22 cellular contexts compared by ENCODE assay signal in the genomic region with DNA sequence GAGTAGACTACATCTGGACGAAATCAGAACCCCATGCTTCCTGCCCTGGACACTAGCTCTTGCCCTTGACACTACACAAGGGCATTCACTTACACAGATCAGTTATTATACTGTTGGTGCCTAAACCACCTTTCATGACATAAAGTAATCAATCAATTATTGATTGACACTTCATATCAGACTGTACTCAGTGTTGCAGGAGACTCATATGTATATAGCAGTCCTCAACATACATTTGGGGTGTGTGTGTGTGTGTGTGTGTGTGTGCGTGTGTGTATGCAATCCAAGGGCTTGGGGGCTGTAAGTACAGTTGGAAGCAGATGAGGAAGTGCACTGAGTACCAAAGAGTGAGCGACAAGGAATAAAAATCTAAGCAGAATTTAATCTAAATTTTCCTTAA. TPM values are rescaled to one million over a fixed set of nuclear protein-coding genes. Genes with fewer than 3 reads are reported as not detected.
A peak's percentile ranks its signal among the peaks of the same experiment; 100 is the strongest.
DNase-seq lines count a peak whose midpoint lies in the region; ATAC-seq and TF ChIP-seq lines count a peak whose summit lies in the region.
"Had no signal": no experiment of that assay in that cellular context is flagged by ENCODE, and none has a peak within 500 bp of the region (broad histone marks: within the 10 kb centered on the region; RNA-seq: fewer than 3 reads in every experiment).

No MANE protein-coding gene starts in this region.

- intact Hi-C loops in heart left ventricle (cut with DNase I) (loop anchor here in 4 of 10 donors (5.0 to 10.0 kb wide), 4 partner anchors 50 to 177 kb away; no protein-coding TSS in a partner anchor), left cardiac atrium (cut with DNase I) (loop anchor here in 1 of 2 donors (10.0 kb wide), 1 partner anchor 47 kb away; no protein-coding TSS in a partner anchor), posterior cingulate gyrus (cut with DNase I) (loop anchor here (10.0 kb wide), 1 partner anchor 567 kb away; no protein-coding TSS in a partner anchor)

- H3K4me3 ChIP-seq in heart left ventricle, result peak overlapping the region in 10 of 12 donors; percentile 1 to 91 (median 74)
- H3K4me3 ChIP-seq in neuron (ENCODE audit: low read length), result peak overlapping the region; percentile 98
- H3K4me3 ChIP-seq: GM12878, MG63, PC-9, SJCRH30 had no signal

- H3K27ac Mint-ChIP-seq in glutamatergic neuron (ENCODE audit: unreplicated experiment), result no peak overlapping the region
- H3K27ac Mint-ChIP-seq: CD4-positive, alpha-beta memory T cell had no signal

- peak overlapping the region; percentile 75 for H3K4me3 Mint-ChIP-seq in glutamatergic neuron (ENCODE audit: unreplicated experiment)
- H3K4me3 Mint-ChIP-seq: CD4-positive, alpha-beta memory T cell had no signal

- DNase-seq in heart left ventricle (no peak), left cardiac atrium (no peak), glutamatergic neuron (no peak), NCI-H69 (lab: John Stamatoyannopoulos, UW) (no peak), posterior cingulate gyrus (no peak)
- DNase-seq: BE2C; CD4-positive, alpha-beta memory T cell; EL; MG63; NCI-H1048; NCI-H1436; NCI-H2029; NCI-H345; NCI-H524 treated with DMSO at 0.1 percent for 48 hours; PC-9; SJCRH30 had no signal

- H3K9me3 ChIP-seq in heart left ventricle (no peaks in the 10 kb centered on the region), neuron (ENCODE audit: low read length) (no peaks in the 10 kb centered on the region)
- H3K9me3 ChIP-seq: BE2C, MG63, SJCRH30 had no signal

- no peak overlapping the region for H2AFZ ChIP-seq in neuron (ENCODE audit: low read depth, low read length)
- H2AFZ ChIP-seq: PC-9 had no signal

- peak overlapping the region; percentile 75 to 97 (median 88) for H3K27ac ChIP-seq in heart left ventricle
- H3K27ac ChIP-seq: HL-60, PC-9, RWPE1, SJCRH30 had no signal

- H3K36me3 ChIP-seq in heart left ventricle, result no peaks in the 10 kb centered on the region
- H3K36me3 ChIP-seq in neuron (ENCODE audit: insufficient read depth, low read length), result peaks cover 25% of the 10 kb centered on the region
- H3K36me3 ChIP-seq: BE2C, MG63, SJCRH30 had no signal

- H3K36me3 Mint-ChIP-seq in glutamatergic neuron (ENCODE audit: unreplicated experiment), result no peaks in the 10 kb centered on the region
- H3K36me3 Mint-ChIP-seq: CD4-positive, alpha-beta memory T cell had no signal

- TF ChIP-seq CTCF in heart left ventricle (IDR thresholded peaks at IDR 0.05) (no peak), glutamatergic neuron (IDR thresholded peaks at IDR 0.05; ENCODE audit: partially characterized antibody, unreplicated experiment) (no peak)

- H3K9me3 Mint-ChIP-seq in glutamatergic neuron (ENCODE audit: unreplicated experiment), result peaks cover 16% of the 10 kb centered on the region

- H3K4me1 ChIP-seq in heart left ventricle (peaks cover 0 to 11% (median 0%) of the 10 kb centered on the region in 12 donors), neuron (ENCODE audit: insufficient read depth, low read length) (peaks cover 48% of the 10 kb centered on the region)
- H3K4me1 ChIP-seq: SJCRH30 had no signal

- peaks cover 18% of the 10 kb centered on the region for H3K4me1 Mint-ChIP-seq in glutamatergic neuron (ENCODE audit: low read depth, unreplicated experiment)

- WGBS in heart left ventricle, 4 donors, result 35 to 46% (median 38%) methylated on average over 3 of the region's 3 CpGs

- no peak for TF ChIP-seq RAD21 in Ishikawa (IDR thresholded peaks at IDR 0.05; ENCODE audit: low read depth)

- no peak for TF ChIP-seq EP300 in Ishikawa (IDR thresholded peaks at IDR 0.05; ENCODE audit: borderline replicate concordance)

- H3K27me3 Mint-ChIP-seq in glutamatergic neuron (ENCODE audit: unreplicated experiment), result peaks cover 14% of the 10 kb centered on the region

- ATAC-seq in heart left ventricle (peak in 2 of 4 donors; percentile 8 to 21), left cardiac atrium (no peak), GM18873 (IDR thresholded peaks at IDR 0.05; ENCODE audit: low FRiP score, unreplicated experiment) (no peak)
- ATAC-seq: GM12878 had no signal

- peaks cover 0 to 40% (median 13%) of the 10 kb centered on the region in 9 donors for H3K27me3 ChIP-seq in heart left ventricle
- H3K27me3 ChIP-seq in neuron (ENCODE audit: insufficient read depth, low read length), result no peaks in the 10 kb centered on the region
- H3K27me3 ChIP-seq: BE2C, MG63, SJCRH30 had no signal

- TF ChIP-seq POLR2A in heart left ventricle (IDR thresholded peaks at IDR 0.05), result no peak

TF ChIP-seq in Ishikawa, 13 proteins besides CTCF, POLR2A, EP300 and RAD21:
- TF ChIP-seq NFIC (IDR thresholded peaks at IDR 0.05), result no peak
- no peak for TF ChIP-seq CREB1 (IDR thresholded peaks at IDR 0.05; ENCODE audit: low read depth)
- TF ChIP-seq TEAD4 (IDR thresholded peaks at IDR 0.05), result 0 out of 2 replicates have a peak, but pooled peaks have one; percentile 7

RNA-seq across cellular contexts. Expression of a gene that starts 5.1 kb away (rescaled TPM):
- total RNA-seq in heart left ventricle, result 100 to 1,000 TPM; 313 to 594 (median 411) TPM
- polyA plus RNA-seq in heart left ventricle, result 100 to 1,000 TPM in 1 of 2 donors, 10 to 100 TPM in 1; 62.5 to 169 TPM
- total RNA-seq in left cardiac atrium, result 100 to 1,000 TPM; 110 to 178 TPM
- total RNA-seq in glutamatergic neuron (ENCODE audit: unreplicated experiment), result 224 TPM
- total RNA-seq: CD4-positive, alpha-beta memory T cell had no signal
- polyA plus RNA-seq: CD4-positive, alpha-beta memory T cell had no signal
